Comparison of ENCODE assay signal across 13 cellular contexts in the genomic region with DNA sequence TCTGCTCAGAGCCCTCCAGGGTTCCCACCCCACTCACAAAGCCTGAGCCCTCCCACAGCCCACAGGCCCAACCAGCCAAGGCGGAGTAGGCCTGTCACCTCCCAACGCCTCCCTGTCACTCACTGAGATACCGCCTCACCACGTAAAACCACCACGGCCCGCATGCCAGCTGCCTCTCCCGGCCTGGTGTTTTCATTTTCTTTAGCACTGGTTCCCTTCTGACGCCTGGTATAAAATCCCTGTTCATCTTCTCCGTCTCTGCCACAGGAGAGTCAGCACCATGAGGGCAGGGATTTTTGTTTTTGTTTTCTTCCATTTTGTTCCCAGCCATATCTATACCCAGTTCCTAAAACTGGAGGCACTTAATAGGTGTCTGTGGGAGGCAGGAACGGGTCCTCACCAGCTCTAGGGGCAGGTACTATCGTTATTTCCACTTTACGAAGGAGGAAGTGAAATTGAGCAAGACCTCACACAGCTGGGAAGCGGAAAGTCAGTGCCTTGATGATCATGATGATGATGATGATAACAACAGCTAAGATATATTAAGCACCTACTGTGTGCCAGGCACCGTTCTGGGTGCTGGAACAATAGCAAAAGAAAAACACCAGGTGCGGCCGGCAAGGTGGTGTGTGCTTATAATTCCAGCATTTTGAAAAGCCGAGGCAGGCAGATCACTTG. TPM values are rescaled to one million over a fixed set of nuclear protein-coding genes. Genes with fewer than 3 reads are reported as not detected.
DNase-seq lines count a peak whose midpoint lies in the region; ATAC-seq and TF ChIP-seq lines count a peak whose summit lies in the region.
"Had no signal": no experiment of that assay in that cellular context is flagged by ENCODE, and none has a peak within 500 bp of the region (broad histone marks: within the 10 kb centered on the region; RNA-seq: fewer than 3 reads in every experiment).

No MANE protein-coding gene starts in this region.

- no peak overlapping the region for H3K27ac ChIP-seq in CD8-positive, alpha-beta T cell (ENCODE audit: low read depth, low read length)
- H3K27ac ChIP-seq in Peyer's patch: peak overlapping the region in 2 of 4 donors; percentile 35 to 58
- H3K27ac ChIP-seq: prostate gland had no signal

- TF ChIP-seq POLR2A in Peyer's patch (IDR thresholded peaks at IDR 0.05): no peak

- no peaks in the 10 kb centered on the region for H3K9me3 Mint-ChIP-seq in CD8-positive, alpha-beta T cell
- H3K9me3 Mint-ChIP-seq in activated CD4-positive, alpha-beta T cell treated with anti-CD3 and anti-CD28 coated beads, Interleukin-2, amount 10 ng/mL, durations not matched to agents 7 days and 5 days: peaks cover 4% of the 10 kb centered on the region

- POLR2A ChIA-PET in CD8-positive, alpha-beta T cell (lab: Charles Lee): no interaction called here
- POLR2A ChIA-PET in activated CD4-positive, alpha-beta T cell treated with anti-CD3 and anti-CD28 coated beads, Interleukin-2, amount 10 ng/mL, durations not matched to agents 7 days and 5 days (lab: Charles Lee): no interaction called here

- H3K36me3 ChIP-seq in CD8-positive, alpha-beta T cell (ENCODE audit: insufficient read depth, low read length): no peaks in the 10 kb centered on the region
- H3K36me3 ChIP-seq in Peyer's patch: no peaks in the 10 kb centered on the region
- H3K36me3 ChIP-seq: prostate gland had no signal

- DNase-seq in CD8-positive, alpha-beta T cell: no peak
- DNase-seq in GM20000 (ENCODE audit: low spot score) (peak; percentile 55), Peyer's patch (peak in 2 of 3 donors; percentile 45 to 58), myocyte (ENCODE audit: low read depth) (peak; percentile 61)
- DNase-seq in effector CD4-positive, alpha-beta T cell: no peak
- DNase-seq in activated CD4-positive, alpha-beta T cell treated with anti-CD3 and anti-CD28 coated beads, Interleukin-2, amount 50 U/mL, for 1 hour: no peak
- DNase-seq in activated CD4-positive, alpha-beta T cell treated with anti-CD3 and anti-CD28 coated beads, Interleukin-2, amount 10 ng/mL, durations not matched to agents 7 days and 5 days: no peak
- DNase-seq: activated effector memory CD4-positive, alpha-beta T cell treated with anti-CD3 and anti-CD28 coated beads, Interleukin-2, amount 50 U/mL, for 16 hours; CD8-positive, alpha-beta memory T cell; cerebellar nuclear complex; left cardiac atrium had no signal

- H3K4me3 ChIP-seq in CD8-positive, alpha-beta T cell (ENCODE audit: low read depth, low read length): no peak overlapping the region
- H3K4me3 ChIP-seq in Peyer's patch: no peak overlapping the region
- H3K4me3 ChIP-seq: prostate gland had no signal

- H3K4me1 Mint-ChIP-seq in CD8-positive, alpha-beta T cell (ENCODE audit: low read depth): no peaks in the 10 kb centered on the region
- peaks cover 3% of the 10 kb centered on the region for H3K4me1 Mint-ChIP-seq in activated CD4-positive, alpha-beta T cell treated with anti-CD3 and anti-CD28 coated beads, Interleukin-2, amount 10 ng/mL, durations not matched to agents 7 days and 5 days

- H3K36me3 Mint-ChIP-seq in CD8-positive, alpha-beta T cell: no peaks in the 10 kb centered on the region
- H3K36me3 Mint-ChIP-seq in activated CD4-positive, alpha-beta T cell treated with anti-CD3 and anti-CD28 coated beads, Interleukin-2, amount 10 ng/mL, durations not matched to agents 7 days and 5 days (ENCODE audit: low read depth): no peaks in the 10 kb centered on the region

- no peaks in the 10 kb centered on the region for H3K27me3 ChIP-seq in CD8-positive, alpha-beta T cell (ENCODE audit: insufficient read depth, low read length)
- H3K27me3 ChIP-seq in Peyer's patch: no peaks in the 10 kb centered on the region

- TF ChIP-seq CTCF in CD8-positive, alpha-beta T cell (IDR thresholded peaks at IDR 0.05): no peak
- no peak for TF ChIP-seq CTCF in GM20000 (IDR thresholded peaks at IDR 0.05; ENCODE audit: extremely low read depth, missing control alignments)
- no peak for TF ChIP-seq CTCF in Peyer's patch (IDR thresholded peaks at IDR 0.05)

- H3K4me3 Mint-ChIP-seq in CD8-positive, alpha-beta T cell: no peak overlapping the region
- no peak overlapping the region for H3K4me3 Mint-ChIP-seq in activated CD4-positive, alpha-beta T cell treated with anti-CD3 and anti-CD28 coated beads, Interleukin-2, amount 10 ng/mL, durations not matched to agents 7 days and 5 days
- H3K4me3 Mint-ChIP-seq: CD8-positive, alpha-beta memory T cell had no signal

- peak overlapping the region; percentile 19 for H3K27ac Mint-ChIP-seq in CD8-positive, alpha-beta T cell
- no peak overlapping the region for H3K27ac Mint-ChIP-seq in activated CD4-positive, alpha-beta T cell treated with anti-CD3 and anti-CD28 coated beads, Interleukin-2, amount 10 ng/mL, durations not matched to agents 7 days and 5 days

- CTCF ChIA-PET in CD8-positive, alpha-beta T cell (lab: Charles Lee): interaction anchor here (1.0 kb wide), 1 partner anchor 30 kb away, joined by 4 read pairs; no protein-coding TSS in a partner anchor
- CTCF ChIA-PET in activated CD4-positive, alpha-beta T cell treated with anti-CD3 and anti-CD28 coated beads, Interleukin-2, amount 10 ng/mL, durations not matched to agents 7 days and 5 days (lab: Charles Lee): interaction anchor here (2.7 kb wide), 1 partner anchor 30 kb away, joined by 7 read pairs; no protein-coding TSS in a partner anchor

- no peaks in the 10 kb centered on the region for H3K4me1 ChIP-seq in CD8-positive, alpha-beta T cell (ENCODE audit: insufficient read depth, low read length)
- H3K4me1 ChIP-seq in Peyer's patch: no peaks in the 10 kb centered on the region
- H3K4me1 ChIP-seq: prostate gland had no signal

- H3K9me3 ChIP-seq in CD8-positive, alpha-beta T cell (ENCODE audit: low read length): no peaks in the 10 kb centered on the region
- H3K9me3 ChIP-seq in Peyer's patch: no peaks in the 10 kb centered on the region
- H3K9me3 ChIP-seq: prostate gland had no signal

- H3K27me3 Mint-ChIP-seq in CD8-positive, alpha-beta T cell (ENCODE audit: low read depth): peaks cover 6% of the 10 kb centered on the region
- peaks cover 2% of the 10 kb centered on the region for H3K27me3 Mint-ChIP-seq in activated CD4-positive, alpha-beta T cell treated with anti-CD3 and anti-CD28 coated beads, Interleukin-2, amount 10 ng/mL, durations not matched to agents 7 days and 5 days

- ATAC-seq in CD8-positive, alpha-beta T cell: no peak
- ATAC-seq in SK-N-SH treated with all-trans-retinoic acid at 6 μM for 48 hours: no peak
- ATAC-seq: left cardiac atrium had no signal

- intact Hi-C loops in CD8-positive, alpha-beta T cell (cut with DNase I, micrococcal nuclease): no loop called here

TF ChIP-seq in SK-N-SH treated with all-trans-retinoic acid at 6 μM for 48 hours, 23 proteins besides CTCF, POLR2A, EP300 and RAD21:
- TF ChIP-seq, protein P1, sequence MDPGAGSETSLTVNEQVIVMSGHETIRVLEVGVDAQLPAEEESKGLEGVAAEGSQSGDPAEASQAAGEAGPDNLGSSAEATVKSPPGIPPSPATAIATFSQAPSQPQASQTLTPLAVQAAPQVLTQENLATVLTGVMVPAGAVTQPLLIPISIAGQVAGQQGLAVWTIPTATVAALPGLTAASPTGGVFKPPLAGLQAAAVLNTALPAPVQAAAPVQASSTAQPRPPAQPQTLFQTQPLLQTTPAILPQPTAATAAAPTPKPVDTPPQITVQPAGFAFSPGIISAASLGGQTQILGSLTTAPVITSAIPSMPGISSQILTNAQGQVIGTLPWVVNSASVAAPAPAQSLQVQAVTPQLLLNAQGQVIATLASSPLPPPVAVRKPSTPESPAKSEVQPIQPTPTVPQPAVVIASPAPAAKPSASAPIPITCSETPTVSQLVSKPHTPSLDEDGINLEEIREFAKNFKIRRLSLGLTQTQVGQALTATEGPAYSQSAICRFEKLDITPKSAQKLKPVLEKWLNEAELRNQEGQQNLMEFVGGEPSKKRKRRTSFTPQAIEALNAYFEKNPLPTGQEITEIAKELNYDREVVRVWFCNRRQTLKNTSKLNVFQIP (CRISPR knock-in tag; IDR thresholded peaks at IDR 0.05; ENCODE audit: borderline replicate concordance, low read depth): no peak
- no peak for TF ChIP-seq RARB (CRISPR knock-in tag; IDR thresholded peaks at IDR 0.05)
- no peak for TF ChIP-seq ZC3H10 (CRISPR knock-in tag; IDR thresholded peaks at IDR 0.05)
- TF ChIP-seq ISL1 (CRISPR knock-in tag; IDR thresholded peaks at IDR 0.05): no peak
- no peak for TF ChIP-seq ZNF565 (CRISPR knock-in tag; conservative IDR thresholded peaks at IDR 0.05; ENCODE audit: low read depth)

RNA-seq across cellular contexts. Expression of a gene that starts 58.6 kb away (rescaled TPM):
- 1 to 10 TPM; 3.0 to 3.1 TPM for total RNA-seq in CD8-positive, alpha-beta T cell
- total RNA-seq in Peyer's patch (1 to 10 TPM in 3 of 4 donors, under 1 TPM in 1; 0.53 to 3.3 (median 1.4) TPM), myocyte (0.72 and 1.8 TPM in 2 replicates)
- 0.28 TPM for polyA plus RNA-seq in myocyte (2012)
- total RNA-seq in activated CD4-positive, alpha-beta T cell treated with anti-CD3 and anti-CD28 coated beads, Interleukin-2, amount 10 ng/mL, durations not matched to agents 7 days and 5 days: under 1 TPM in 1 of 2 experiments, not detected in 1; 0.15 TPM

Comparison
In these comparisons a context has a peak if more than half of its experiments do, and no peak if none do; other contexts are left out.
1. DNase-seq: peak in GM20000 (single experiment), Peyer's patch (2 of 3) and myocyte (single experiment); none in CD8-positive, alpha-beta T cell (0 of 7), effector CD4-positive, alpha-beta T cell (single experiment), activated CD4-positive, alpha-beta T cell treated with anti-CD3 and anti-CD28 coated beads, Interleukin-2, amount 50 U/mL, for 1 hour (single experiment) and activated CD4-positive, alpha-beta T cell treated with anti-CD3 and anti-CD28 coated beads, Interleukin-2, amount 10 ng/mL, durations not matched to agents 7 days and 5 days (single experiment).